ENCODE assay signal across 18 cellular contexts in the genomic region with DNA sequence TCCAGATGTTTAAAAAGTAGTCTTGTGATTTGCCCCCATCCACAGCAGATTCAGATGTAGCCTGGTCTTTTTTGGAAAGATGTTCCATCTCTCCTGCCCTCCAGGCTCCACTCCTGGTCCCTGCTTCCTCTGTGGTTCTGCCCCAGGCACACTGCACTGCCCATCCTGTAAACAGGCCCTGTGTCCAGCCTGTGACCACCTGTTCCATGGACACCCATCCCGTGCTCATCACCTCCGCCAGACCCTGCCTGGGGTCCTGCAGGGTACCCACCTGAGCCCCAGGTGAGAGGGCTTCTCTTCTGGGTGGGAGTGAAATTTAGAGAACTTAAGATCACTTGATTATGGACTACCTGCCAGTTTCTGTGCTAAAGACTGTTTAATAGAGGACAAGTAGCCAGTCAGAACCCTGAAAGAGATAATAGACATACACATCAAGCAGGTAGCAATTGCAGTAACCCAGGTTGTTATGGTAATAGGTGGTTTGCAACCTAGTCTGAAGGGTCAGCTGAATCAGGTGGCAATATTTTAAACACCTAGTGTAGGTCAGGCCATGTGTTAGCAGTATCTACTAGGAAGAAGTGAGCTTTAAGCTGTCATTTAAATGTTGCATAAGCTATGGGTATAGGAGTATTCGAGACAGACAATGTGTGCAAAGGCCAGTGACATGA. TPM values are rescaled to one million over a fixed set of nuclear protein-coding genes. Genes with fewer than 3 reads are reported as not detected.
A peak's percentile ranks its signal among the peaks of the same experiment; 100 is the strongest.
DNase-seq lines count a peak whose midpoint lies in the region; ATAC-seq and TF ChIP-seq lines count a peak whose summit lies in the region.
"Had no signal": no experiment of that assay in that cellular context is flagged by ENCODE, and none has a peak within 500 bp of the region (broad histone marks: within the 10 kb centered on the region; RNA-seq: fewer than 3 reads in every experiment).

No MANE protein-coding gene starts in this region.

- peaks cover 77% of the 10 kb centered on the region for H3K36me3 Mint-ChIP-seq in CD4-positive, alpha-beta T cell (ENCODE audit: low read depth)
- peaks cover 36% of the 10 kb centered on the region for H3K36me3 Mint-ChIP-seq in activated naive CD8-positive, alpha-beta T cell treated with anti-CD3 and anti-CD28 coated beads, Interleukin-2, amount 10 ng/mL, durations not matched to agents 7 days and 5 days
- peaks cover 0 to 46% (median 12%) of the 10 kb centered on the region in 3 donors for H3K36me3 Mint-ChIP-seq in naive thymus-derived CD8-positive, alpha-beta T cell

- no peak overlapping the region for H2AFZ ChIP-seq in GM23248

- 0 out of 2 replicates have a peak overlapping the region, but pooled peaks have one; percentile 80 for H3K9ac ChIP-seq in GM23248

- POLR2A ChIA-PET in CD4-positive, alpha-beta T cell (lab: Charles Lee), result interaction anchor here (2.3 to 8.1 kb wide), 5 partner anchors 8 to 35 kb away, joined by 9 to 154 read pairs (median 119); a partner anchor contains a TSS
- POLR2A ChIA-PET in activated naive CD8-positive, alpha-beta T cell treated with anti-CD3 and anti-CD28 coated beads, Interleukin-2, amount 10 ng/mL, durations not matched to agents 7 days and 5 days (lab: Charles Lee), result interaction anchor here (0.6 to 14.1 kb wide), 8 partner anchors 9 to 54 kb away, joined by 3 to 347 read pairs (median 24); a partner anchor contains a TSS
- POLR2A ChIA-PET in naive thymus-derived CD8-positive, alpha-beta T cell (lab: Charles Lee), result interaction anchor here (1.4 to 5.1 kb wide), 5 partner anchors 7 to 35 kb away, joined by 3 to 55 read pairs (median 8); a partner anchor contains a TSS

- no peaks in the 10 kb centered on the region for H3K9me3 ChIP-seq in CD4-positive, alpha-beta T cell (ENCODE audit: control insufficient read depth, low read length)
- H3K9me3 ChIP-seq in GM23248 (ENCODE audit: low read depth), result no peaks in the 10 kb centered on the region
- H3K9me3 ChIP-seq: neutrophil, thoracic aorta had no signal

- DNase-seq in CD4-positive, alpha-beta T cell, result no peak
- DNase-seq in GM23248, result no peak
- no peak for DNase-seq in activated naive CD8-positive, alpha-beta T cell treated with anti-CD3 and anti-CD28 coated beads, Interleukin-2, amount 10 ng/mL, durations not matched to agents 7 days and 5 days
- DNase-seq in naive thymus-derived CD8-positive, alpha-beta T cell, result no peak
- no peak for DNase-seq in KG1 (lab: John Stamatoyannopoulos, UW)
- DNase-seq in midbrain (lab: John Stamatoyannopoulos, UW), result no peak
- DNase-seq in NCI-H2227 (lab: John Stamatoyannopoulos, UW; ENCODE audit: unreplicated experiment), result no peak
- DNase-seq: amygdala; Kasumi-1; NCI-H1436; NCI-H2227 treated with DMSO at 0.1 percent for 48 hours; right cardiac atrium; SIG-M5; stimulated activated CD4-positive, alpha-beta T cell treated with anti-CD3 and anti-CD28 coated beads, Interleukin-1b, Interleukin-23, amount 100 ng/mL, for 48 hours had no signal

- H3K27ac Mint-ChIP-seq in CD4-positive, alpha-beta T cell, result peak overlapping the region; percentile 53
- peak overlapping the region; percentile 91 for H3K27ac Mint-ChIP-seq in activated naive CD8-positive, alpha-beta T cell treated with anti-CD3 and anti-CD28 coated beads, Interleukin-2, amount 10 ng/mL, durations not matched to agents 7 days and 5 days
- H3K27ac Mint-ChIP-seq in naive thymus-derived CD8-positive, alpha-beta T cell, result peak overlapping the region in 3 of 10 donors; percentile 15 to 57 (median 38)

- peak overlapping the region; percentile 99 for H3K4me3 Mint-ChIP-seq in CD4-positive, alpha-beta T cell
- H3K4me3 Mint-ChIP-seq in activated naive CD8-positive, alpha-beta T cell treated with anti-CD3 and anti-CD28 coated beads, Interleukin-2, amount 10 ng/mL, durations not matched to agents 7 days and 5 days, result peak overlapping the region; percentile 94
- peak overlapping the region in 9 of 10 donors; percentile 39 to 100 (median 91) for H3K4me3 Mint-ChIP-seq in naive thymus-derived CD8-positive, alpha-beta T cell

- H3K9me3 Mint-ChIP-seq in CD4-positive, alpha-beta T cell, result no peaks in the 10 kb centered on the region
- no peaks in the 10 kb centered on the region for H3K9me3 Mint-ChIP-seq in activated naive CD8-positive, alpha-beta T cell treated with anti-CD3 and anti-CD28 coated beads, Interleukin-2, amount 10 ng/mL, durations not matched to agents 7 days and 5 days
- H3K9me3 Mint-ChIP-seq in naive thymus-derived CD8-positive, alpha-beta T cell, result no peaks in the 10 kb centered on the region

- 94 to 100% methylated on average over 3 of the region's 3 CpGs for WGBS in GM23248 (ENCODE audit: low coverage in 1 of 2, low lambda C conversion rate in 2 of 2, missing lambda C conversion rate in 2 of 2), 2 experiments

- no peaks in the 10 kb centered on the region for H3K27me3 ChIP-seq in CD4-positive, alpha-beta T cell (ENCODE audit: control insufficient read depth, insufficient read depth, low read length)
- H3K27me3 ChIP-seq in GM23248 (replicated peaks; ENCODE audit: insufficient read depth), result no peaks in the 10 kb centered on the region
- H3K27me3 ChIP-seq: neutrophil had no signal

- CTCF ChIA-PET in CD4-positive, alpha-beta T cell (lab: Charles Lee), result interaction anchor here (5.5 kb wide), 1 partner anchor 12 kb away, joined by 32 read pairs; a partner anchor contains a TSS

- H3K4me1 ChIP-seq in GM23248 (ENCODE audit: insufficient read depth), result peaks cover 18% of the 10 kb centered on the region

- H3K27me3 Mint-ChIP-seq in CD4-positive, alpha-beta T cell, result no peaks in the 10 kb centered on the region
- H3K27me3 Mint-ChIP-seq in activated naive CD8-positive, alpha-beta T cell treated with anti-CD3 and anti-CD28 coated beads, Interleukin-2, amount 10 ng/mL, durations not matched to agents 7 days and 5 days, result no peaks in the 10 kb centered on the region
- no peaks in the 10 kb centered on the region for H3K27me3 Mint-ChIP-seq in naive thymus-derived CD8-positive, alpha-beta T cell

- H3K4me3 ChIP-seq in GM23248, result no peak overlapping the region
- H3K4me3 ChIP-seq: lung, thoracic aorta had no signal

- H3K4me2 ChIP-seq in GM23248 (ENCODE audit: unreplicated experiment), result no peak overlapping the region

- H4K20me1 ChIP-seq in GM23248 (ENCODE audit: insufficient read depth), result no peaks in the 10 kb centered on the region

- peaks cover 48% of the 10 kb centered on the region for H3K79me2 ChIP-seq in GM23248 (ENCODE audit: insufficient read depth)

- H3F3A ChIP-seq in GM23248 (ENCODE audit: insufficient read depth), result peaks cover 17% of the 10 kb centered on the region

- intact Hi-C loops in CD4-positive, alpha-beta T cell (cut with DNase I, micrococcal nuclease), result loop anchor here in 1 of 2 experiments (5.0 kb wide), 2 partner anchors 38 to 83 kb away; a partner anchor contains a TSS

- H3K27ac ChIP-seq in CD4-positive, alpha-beta T cell (ENCODE audit: low read depth, low read length), result no peak overlapping the region
- no peak overlapping the region for H3K27ac ChIP-seq in GM23248
- H3K27ac ChIP-seq: epithelial cell of prostate, thoracic aorta had no signal

- H3K4me1 Mint-ChIP-seq in CD4-positive, alpha-beta T cell (ENCODE audit: low read depth), result peaks cover 47% of the 10 kb centered on the region
- peaks cover 37% of the 10 kb centered on the region for H3K4me1 Mint-ChIP-seq in activated naive CD8-positive, alpha-beta T cell treated with anti-CD3 and anti-CD28 coated beads, Interleukin-2, amount 10 ng/mL, durations not matched to agents 7 days and 5 days
- peaks cover 17 to 54% (median 52%) of the 10 kb centered on the region in 4 donors for H3K4me1 Mint-ChIP-seq in naive thymus-derived CD8-positive, alpha-beta T cell

- no peak for TF ChIP-seq CTCF in CD4-positive, alpha-beta T cell (IDR thresholded peaks at IDR 0.05)

- no peaks in the 10 kb centered on the region for H3K9me2 ChIP-seq in GM23248 (ENCODE audit: insufficient read depth)

- in situ Hi-C loops in GM23248 (cut with MboI), result no loop called here

- no peak for ATAC-seq in CD4-positive, alpha-beta T cell (ENCODE audit: poor library complexity)
- ATAC-seq in activated naive CD8-positive, alpha-beta T cell treated with anti-CD3 and anti-CD28 coated beads, Interleukin-2, amount 10 ng/mL, durations not matched to agents 7 days and 5 days (ENCODE audit: low read depth), result no peak
- no peak for ATAC-seq in naive thymus-derived CD8-positive, alpha-beta T cell
- ATAC-seq: right cardiac atrium had no signal

- H3K36me3 ChIP-seq in GM23248 (ENCODE audit: low read depth), result peaks cover 19% of the 10 kb centered on the region

RNA-seq across cellular contexts. Expression of a gene that starts 2.1 kb away (rescaled TPM):
- 10 to 100 TPM; 46.0 to 57.8 TPM for total RNA-seq in CD4-positive, alpha-beta T cell
- 40.3 and 50.0 TPM in 2 replicates for total RNA-seq in GM23248 (2014; rRNA removed; shearing (Covaris generic))
- 29.4 and 36.7 TPM in 2 replicates for polyA plus RNA-seq in GM23248 (2016; fragmentation: Nextera tagmentation; extraction: Ambion mirVana)
- total RNA-seq in activated naive CD8-positive, alpha-beta T cell treated with anti-CD3 and anti-CD28 coated beads, Interleukin-2, amount 10 ng/mL, durations not matched to agents 7 days and 5 days, result 100 to 1,000 TPM; 131 to 153 TPM
- 10 to 100 TPM; 85.7 to 91.4 TPM for total RNA-seq in naive thymus-derived CD8-positive, alpha-beta T cell
- 10 to 100 TPM; 34.1 to 45.3 (median 37.6) TPM for polyA plus RNA-seq in naive thymus-derived CD8-positive, alpha-beta T cell

RNA-seq across cellular contexts. Expression of a gene that starts 3.0 kb away (rescaled TPM):
- 10 to 100 TPM; 81.7 to 83.2 TPM for total RNA-seq in CD4-positive, alpha-beta T cell
- 38.3 and 41.4 TPM in 2 replicates for total RNA-seq in GM23248 (2014; rRNA removed; shearing (Covaris generic))
- polyA plus RNA-seq in GM23248 (2016; fragmentation: Nextera tagmentation; extraction: Ambion mirVana), result 158 and 164 TPM in 2 replicates
- total RNA-seq in activated naive CD8-positive, alpha-beta T cell treated with anti-CD3 and anti-CD28 coated beads, Interleukin-2, amount 10 ng/mL, durations not matched to agents 7 days and 5 days, result 100 to 1,000 TPM; 406 to 414 TPM
- 100 to 1,000 TPM; 129 to 140 TPM for total RNA-seq in naive thymus-derived CD8-positive, alpha-beta T cell
- 100 to 1,000 TPM; 402 to 471 (median 463) TPM for polyA plus RNA-seq in naive thymus-derived CD8-positive, alpha-beta T cell

RNA-seq across cellular contexts. Expression of a gene that starts 8.0 kb away (rescaled TPM):
- 10 to 100 TPM; 11.8 to 13.1 TPM for total RNA-seq in CD4-positive, alpha-beta T cell
- 17.1 and 22.9 TPM in 2 replicates for total RNA-seq in GM23248 (2014; rRNA removed; shearing (Covaris generic))
- 27.4 and 28.7 TPM in 2 replicates for polyA plus RNA-seq in GM23248 (2016; fragmentation: Nextera tagmentation; extraction: Ambion mirVana)
- total RNA-seq in activated naive CD8-positive, alpha-beta T cell treated with anti-CD3 and anti-CD28 coated beads, Interleukin-2, amount 10 ng/mL, durations not matched to agents 7 days and 5 days, result 10 to 100 TPM; 41.6 to 43.9 TPM
- total RNA-seq in naive thymus-derived CD8-positive, alpha-beta T cell, result 10 to 100 TPM; 16.6 to 18.1 TPM
- 1 to 10 TPM; 7.5 to 9.4 (median 8.4) TPM for polyA plus RNA-seq in naive thymus-derived CD8-positive, alpha-beta T cell

RNA-seq across cellular contexts. Expression of a gene that starts 11.6 kb away (rescaled TPM):
- total RNA-seq in CD4-positive, alpha-beta T cell, result 100 to 1,000 TPM; 248 to 262 TPM
- 56.7 and 58.7 TPM in 2 replicates for total RNA-seq in GM23248 (2014; rRNA removed; shearing (Covaris generic))
- 80.0 and 87.1 TPM in 2 replicates for polyA plus RNA-seq in GM23248 (2016; fragmentation: Nextera tagmentation; extraction: Ambion mirVana)
- 100 to 1,000 TPM; 234 to 252 TPM for total RNA-seq in activated naive CD8-positive, alpha-beta T cell treated with anti-CD3 and anti-CD28 coated beads, Interleukin-2, amount 10 ng/mL, durations not matched to agents 7 days and 5 days
- total RNA-seq in naive thymus-derived CD8-positive, alpha-beta T cell, result 100 to 1,000 TPM; 109 to 116 TPM
- 10 to 100 TPM; 46.6 to 68.6 (median 51.3) TPM for polyA plus RNA-seq in naive thymus-derived CD8-positive, alpha-beta T cell

RNA-seq across cellular contexts. Expression of a gene that starts 13.4 kb away (rescaled TPM):
- total RNA-seq in CD4-positive, alpha-beta T cell, result 100 to 1,000 TPM; 166 to 171 TPM
- total RNA-seq in GM23248 (2014; rRNA removed; shearing (Covaris generic)), result 58.9 and 67.7 TPM in 2 replicates
- 144 and 147 TPM in 2 replicates for polyA plus RNA-seq in GM23248 (2016; fragmentation: Nextera tagmentation; extraction: Ambion mirVana)
- 100 to 1,000 TPM; 430 to 443 TPM for total RNA-seq in activated naive CD8-positive, alpha-beta T cell treated with anti-CD3 and anti-CD28 coated beads, Interleukin-2, amount 10 ng/mL, durations not matched to agents 7 days and 5 days
- 100 to 1,000 TPM; 202 to 203 TPM for total RNA-seq in naive thymus-derived CD8-positive, alpha-beta T cell
- 100 to 1,000 TPM; 681 to 767 (median 753) TPM for polyA plus RNA-seq in naive thymus-derived CD8-positive, alpha-beta T cell
